21 cellular contexts compared by ENCODE assay signal in the genomic region with DNA sequence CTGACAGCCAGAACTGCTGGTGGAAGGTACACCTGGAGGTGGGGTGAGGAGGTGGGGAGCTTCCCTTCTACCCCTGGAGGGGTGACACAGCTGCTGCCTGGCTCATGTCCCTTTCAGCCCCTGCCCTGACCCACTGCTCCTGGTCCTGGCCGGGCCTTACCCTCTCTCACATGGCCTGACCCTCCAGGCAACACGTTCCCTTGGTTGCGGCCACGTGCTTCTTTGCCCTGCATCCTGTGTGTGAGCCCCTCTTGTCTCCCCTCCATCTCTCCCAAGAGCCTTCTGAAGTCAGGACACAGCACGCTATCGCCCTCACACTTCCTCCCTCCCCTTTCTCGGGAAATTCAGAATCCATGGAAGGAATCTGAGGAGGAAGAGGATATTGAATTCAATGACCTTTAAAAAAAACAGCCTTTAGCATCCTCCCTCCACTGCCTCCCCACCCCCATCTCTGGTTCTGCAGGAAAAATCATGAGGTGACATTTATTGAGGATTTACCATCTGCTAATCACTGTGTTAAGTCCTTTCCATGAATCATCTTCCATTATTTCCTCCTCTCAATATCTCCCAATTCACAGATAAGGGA. TPM values are rescaled to one million over a fixed set of nuclear protein-coding genes. Genes with fewer than 3 reads are reported as not detected.
DNase-seq lines count a peak whose midpoint lies in the region; TF ChIP-seq lines count a peak whose summit lies in the region.
"Had no signal": no experiment of that assay in that cellular context is flagged by ENCODE, and none has a peak within 500 bp of the region (broad histone marks: within the 10 kb centered on the region; RNA-seq: fewer than 3 reads in every experiment).

No MANE protein-coding gene starts in this region.

- 60 to 69% methylated on average over 6 to 7 of the region's 7 CpGs for WGBS in esophagus squamous epithelium, 2 donors
- 57 to 83% (median 66%) methylated on average over 7 of the region's 7 CpGs for WGBS in spleen, 5 donors
- 72% methylated on average over 7 of the region's 7 CpGs for WGBS in smooth muscle cell (ENCODE audit: low lambda C conversion rate)

- no peak for TF ChIP-seq POLR2A in esophagus squamous epithelium (IDR thresholded peaks at IDR 0.05)
- TF ChIP-seq POLR2A in spleen (IDR thresholded peaks at IDR 0.05) = no peak

- intact Hi-C loops in esophagus squamous epithelium (cut with DNase I) (no loop called here), spleen (cut with DNase I; ENCODE audit: low total_unique reads) (no loop called here)

- H3K4me1 ChIP-seq in esophagus squamous epithelium (peaks cover 41 to 100% (median 55%) of the 10 kb centered on the region in 3 donors), spleen (peaks cover 3 to 71% (median 32%) of the 10 kb centered on the region in 6 donors), smooth muscle cell (ENCODE audit: low read depth) (peaks cover 7% of the 10 kb centered on the region)
- H3K4me1 ChIP-seq: BE2C, HAP-1 had no signal

- peak; percentile 35 for DNase-seq in NCI-H82 (lab: John Stamatoyannopoulos, UW)
- no peak for DNase-seq in NCI-H82 treated with DMSO at 0.1 percent for 48 hours (lab: John Stamatoyannopoulos, UW; ENCODE audit: unreplicated experiment)
- DNase-seq in RWPE1 (ENCODE audit: low spot score) = no peak
- DNase-seq in esophagus squamous epithelium (lab: John Stamatoyannopoulos, UW) = no peak
- no peak for DNase-seq in spleen
- no peak for DNase-seq in DMS153 (lab: John Stamatoyannopoulos, UW)
- no peak for DNase-seq in smooth muscle cell (lab: John Stamatoyannopoulos, UW; ENCODE audit: unreplicated experiment)
- DNase-seq in foreskin melanocyte = no peak
- DNase-seq: BE2C; Calu3; CD4-positive, alpha-beta T cell; IMR-90; Karpas-422; MM.1S; NCI-H1092 treated with DMSO at 0.1 percent for 48 hours; NCI-H187; NCI-H69; SHP77 had no signal

- CTCF ChIA-PET in RWPE1 (lab: Yijun Ruan, JAX) = interaction anchor here (0.8 kb wide), 1 partner anchor 28 kb away, joined by 3 read pairs; no protein-coding TSS in a partner anchor

- H3K27ac ChIP-seq in RWPE1 (peak overlapping the region; percentile 20; the same call in 1 of the 2 replicates), esophagus squamous epithelium (peak overlapping the region; percentile 78 to 92 (median 92)), spleen (peak overlapping the region in 6 of 8 donors; percentile 52 to 81 (median 68)), smooth muscle cell (ENCODE audit: low read depth) (no peak overlapping the region)
- H3K27ac ChIP-seq: 22Rv1 had no signal

- H3F3A ChIP-seq in smooth muscle cell (ENCODE audit: low read depth) = no peaks in the 10 kb centered on the region

- H3K4me2 ChIP-seq in smooth muscle cell = no peak overlapping the region

- H3K79me2 ChIP-seq in smooth muscle cell (ENCODE audit: low read depth) = no peaks in the 10 kb centered on the region

- peaks cover 0 to 5% (median 0%) of the 10 kb centered on the region in 4 donors for H3K27me3 ChIP-seq in esophagus squamous epithelium
- H3K27me3 ChIP-seq in spleen (replicated peaks in 1 of 7) = no peaks in the 10 kb centered on the region
- no peaks in the 10 kb centered on the region for H3K27me3 ChIP-seq in smooth muscle cell (ENCODE audit: low read depth)
- H3K27me3 ChIP-seq: BE2C, Peyer's patch had no signal

- H4K20me1 ChIP-seq in smooth muscle cell (ENCODE audit: low read depth) = no peaks in the 10 kb centered on the region

- H3K36me3 ChIP-seq in esophagus squamous epithelium (peaks cover 10 to 37% (median 11%) of the 10 kb centered on the region in 3 donors), spleen (peaks cover 0 to 36% (median 11%) of the 10 kb centered on the region in 6 donors), smooth muscle cell (ENCODE audit: low read depth) (no peaks in the 10 kb centered on the region)
- H3K36me3 ChIP-seq: BE2C, HAP-1 had no signal

- no peak overlapping the region for H3K9ac ChIP-seq in smooth muscle cell (ENCODE audit: low read depth)

- H2AFZ ChIP-seq in smooth muscle cell (ENCODE audit: low read depth) = no peak overlapping the region

- TF ChIP-seq CTCF in RWPE1 (conservative IDR thresholded peaks at IDR 0.05; ENCODE audit: low read depth) (no peak), esophagus squamous epithelium (IDR thresholded peaks at IDR 0.05) (no peak), spleen (IDR thresholded peaks at IDR 0.05 in 8 of 11, conservative IDR thresholded peaks at IDR 0.05 in 3 of 11) (no peak), smooth muscle cell (IDR thresholded peaks at IDR 0.05; ENCODE audit: borderline replicate concordance, insufficient read depth, poor library complexity, severe bottlenecking) (no peak)

- POLR2A ChIA-PET in RWPE1 (lab: Yijun Ruan, JAX; ENCODE audit: low non-redundant PET) = no interaction called here

- no peak overlapping the region for H3K4me3 ChIP-seq in esophagus squamous epithelium
- H3K4me3 ChIP-seq in spleen = no peak overlapping the region
- H3K4me3 ChIP-seq in smooth muscle cell = no peak overlapping the region
- H3K4me3 ChIP-seq: HAP-1, Peyer's patch had no signal

- H3K9me3 ChIP-seq in esophagus squamous epithelium = no peaks in the 10 kb centered on the region
- H3K9me3 ChIP-seq in spleen = no peaks in the 10 kb centered on the region
- H3K9me3 ChIP-seq in smooth muscle cell (replicated peaks; ENCODE audit: low read depth) = no peaks in the 10 kb centered on the region
- H3K9me3 ChIP-seq: BE2C, HAP-1, Peyer's patch had no signal

RNA-seq across cellular contexts. Expression of a gene that starts 8.4 kb away (rescaled TPM):
- 1,000 to 10,000 TPM; 1,484 to 2,988 (median 2,291) TPM for total RNA-seq in esophagus squamous epithelium
- 100 to 1,000 TPM in 5 of 7 donors, 10 to 100 TPM in 2; 44.2 to 251 (median 126) TPM for total RNA-seq in spleen
- polyA plus RNA-seq in spleen = 10 to 100 TPM in 1 of 3 donors, 1 to 10 TPM in 2; 5.0 to 51.4 (median 5.7) TPM
- total RNA-seq in smooth muscle cell = 20.9 and 33.3 TPM in 2 replicates
- polyA plus RNA-seq in smooth muscle cell = 29.3 and 30.8 TPM in 2 replicates

RNA-seq across cellular contexts. Expression of a gene that starts 34.7 kb away (rescaled TPM):
- total RNA-seq in esophagus squamous epithelium = 10 to 100 TPM; 23.6 to 43.7 (median 38.3) TPM
- 10 to 100 TPM; 20.7 to 48.1 (median 28.4) TPM for total RNA-seq in spleen
- polyA plus RNA-seq in spleen = 10 to 100 TPM; 20.0 to 28.4 (median 24.6) TPM
- 14.0 and 23.0 TPM in 2 replicates for total RNA-seq in smooth muscle cell
- polyA plus RNA-seq in smooth muscle cell = 19.8 and 23.4 TPM in 2 replicates

RNA-seq across cellular contexts. Expression of a gene that starts 36.7 kb away (rescaled TPM):
- under 1 TPM in 2 of 4 donors, not detected in 2; 0.15 to 0.57 TPM for total RNA-seq in esophagus squamous epithelium
- 1 to 10 TPM in 5 of 7 donors, under 1 TPM in 2; 0.64 to 3.2 (median 2.0) TPM for total RNA-seq in spleen
- 1 to 10 TPM in 1 of 3 donors, under 1 TPM in 2; 0.26 to 2.6 (median 0.35) TPM for polyA plus RNA-seq in spleen
- total RNA-seq in smooth muscle cell = 0.76 TPM in 1 of 2 replicates, not detected in the other
- polyA plus RNA-seq in smooth muscle cell = 0.45 TPM in 1 of 2 replicates, not detected in the other
- total RNA-seq: IMR-90 had no signal

Comparison
In these comparisons a context has a peak if more than half of its experiments do, and no peak if none do; other contexts are left out.
1. RNA of a gene that starts 8.4 kb away (total RNA-seq): 1,484 to 2,988 TPM in esophagus squamous epithelium; 44.2 to 251 TPM in spleen and 20.9 to 33.3 TPM in smooth muscle cell; every median in the first group is over 4 times any median in the second.